14 cellular contexts compared by ENCODE assay signal in the genomic region with DNA sequence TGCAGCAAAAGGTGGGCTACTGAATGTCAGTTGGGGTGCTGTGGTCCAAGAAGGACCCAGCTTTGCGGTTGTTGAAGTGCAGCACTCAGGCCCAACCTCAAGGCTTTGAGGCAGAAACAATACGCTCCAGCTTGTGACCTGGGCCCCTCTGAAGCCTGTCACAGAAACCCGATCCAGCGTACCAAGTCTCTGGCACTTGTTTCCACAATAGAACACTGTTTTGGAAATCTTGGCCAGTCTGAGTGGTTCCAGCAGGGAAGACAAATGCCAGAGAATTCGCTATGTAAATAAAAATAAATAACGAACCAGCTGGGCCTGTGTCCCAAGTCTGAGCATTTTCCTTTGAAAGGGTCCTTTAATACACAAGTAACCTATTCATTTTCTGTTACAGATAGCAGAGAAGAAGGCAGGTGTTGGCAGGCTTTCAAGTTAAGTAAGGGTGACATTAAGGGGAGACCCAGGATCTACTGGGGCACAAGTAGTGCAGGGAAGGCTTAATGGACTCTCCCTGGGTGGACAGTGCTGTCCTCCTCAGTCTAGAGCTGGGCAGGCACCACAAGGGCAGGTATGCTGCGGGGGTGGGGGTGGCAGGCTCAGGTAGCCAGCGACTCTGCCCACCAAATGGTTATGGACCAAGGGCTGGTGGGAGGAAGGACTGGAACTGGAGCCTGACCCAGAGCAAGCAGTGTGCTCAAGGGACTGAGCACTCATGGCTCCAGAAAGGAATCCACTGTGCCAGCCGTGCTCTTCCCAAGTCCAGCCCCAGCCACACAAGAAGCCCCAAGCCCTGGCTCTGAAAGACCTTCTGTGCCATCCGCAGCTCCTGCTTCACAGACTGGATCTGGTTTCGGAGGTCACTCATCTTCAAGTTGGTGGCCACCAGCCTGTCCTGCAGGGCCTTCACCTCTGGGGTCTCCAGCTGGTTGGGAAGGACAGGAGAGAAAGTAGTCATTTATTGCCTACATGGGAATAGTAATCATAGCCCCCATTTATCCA. TPM values are rescaled to one million over a fixed set of nuclear protein-coding genes. Genes with fewer than 3 reads are reported as not detected.
A peak's percentile ranks its signal among the peaks of the same experiment; 100 is the strongest.
DNase-seq lines count a peak whose midpoint lies in the region; ATAC-seq and TF ChIP-seq lines count a peak whose summit lies in the region.
"Had no signal": no experiment of that assay in that cellular context is flagged by ENCODE, and none has a peak within 500 bp of the region (broad histone marks: within the 10 kb centered on the region; RNA-seq: fewer than 3 reads in every experiment).

No MANE protein-coding gene starts in this region.

- no peak overlapping the region for H3K27ac Mint-ChIP-seq in activated CD8-positive, alpha-beta memory T cell treated with anti-CD3 and anti-CD28 coated beads, Interleukin-2, amount 10 ng/mL, durations not matched to agents 7 days and 5 days
- H3K27ac Mint-ChIP-seq: activated B cell treated with CpG ODN at 0.5 μM for 24 hours, GM23338 had no signal

- peak overlapping the region; percentile 66 for H3K27ac ChIP-seq in left ventricle myocardium inferior (replicated peaks)
- H3K27ac ChIP-seq in stomach: peak overlapping the region; percentile 9 to 80 (median 67)
- H3K27ac ChIP-seq: HL-60 had no signal

- H3K4me1 Mint-ChIP-seq in activated CD8-positive, alpha-beta memory T cell treated with anti-CD3 and anti-CD28 coated beads, Interleukin-2, amount 10 ng/mL, durations not matched to agents 7 days and 5 days: peaks cover 14% of the 10 kb centered on the region

- H3K36me3 Mint-ChIP-seq in activated CD8-positive, alpha-beta memory T cell treated with anti-CD3 and anti-CD28 coated beads, Interleukin-2, amount 10 ng/mL, durations not matched to agents 7 days and 5 days: no peaks in the 10 kb centered on the region

- H3K4me1 ChIP-seq in left ventricle myocardium inferior (peaks cover 38% of the 10 kb centered on the region), stomach (peaks cover 17 to 67% (median 45%) of the 10 kb centered on the region in 4 donors)

- no peak for TF ChIP-seq EP300 in stomach (IDR thresholded peaks at IDR 0.05)

- no peaks in the 10 kb centered on the region for H3K27me3 Mint-ChIP-seq in activated CD8-positive, alpha-beta memory T cell treated with anti-CD3 and anti-CD28 coated beads, Interleukin-2, amount 10 ng/mL, durations not matched to agents 7 days and 5 days
- H3K27me3 Mint-ChIP-seq: activated B cell treated with CpG ODN at 0.5 μM for 24 hours had no signal

- no peak for TF ChIP-seq POLR2A in stomach (IDR thresholded peaks at IDR 0.05)

- H3K9me3 ChIP-seq in left ventricle myocardium inferior (replicated peaks) (no peaks in the 10 kb centered on the region), stomach (no peaks in the 10 kb centered on the region)

- H3K36me3 ChIP-seq in left ventricle myocardium inferior: no peaks in the 10 kb centered on the region
- no peaks in the 10 kb centered on the region for H3K36me3 ChIP-seq in stomach

- CTCF ChIA-PET in activated CD8-positive, alpha-beta memory T cell treated with anti-CD3 and anti-CD28 coated beads, Interleukin-2, amount 10 ng/mL, durations not matched to agents 7 days and 5 days (lab: Charles Lee): interaction anchor here (1.0 to 3.6 kb wide), 5 partner anchors 11 to 198 kb away, joined by 3 to 15 read pairs (median 5); no protein-coding TSS in a partner anchor

- no peak overlapping the region for H3K4me3 ChIP-seq in left ventricle myocardium inferior
- no peak overlapping the region for H3K4me3 ChIP-seq in stomach
- H3K4me3 ChIP-seq: GM23338 had no signal

- no peak for ATAC-seq in activated CD8-positive, alpha-beta memory T cell treated with anti-CD3 and anti-CD28 coated beads, Interleukin-2, amount 10 ng/mL, durations not matched to agents 7 days and 5 days
- no peak for ATAC-seq in HG03097 (IDR thresholded peaks at IDR 0.05; ENCODE audit: low FRiP score, unreplicated experiment)
- no peak for ATAC-seq in GM21515 (IDR thresholded peaks at IDR 0.05; ENCODE audit: unreplicated experiment)
- ATAC-seq in left colon: no peak

- peak; percentile 10 for DNase-seq in DMS 273 (lab: John Stamatoyannopoulos, UW; ENCODE audit: unreplicated experiment)
- DNase-seq in DMS 273 treated with DMSO at 0.1 percent for 48 hours (lab: John Stamatoyannopoulos, UW): no peak
- peak; percentile 29 for DNase-seq in activated CD8-positive, alpha-beta memory T cell treated with anti-CD3 and anti-CD28 coated beads, Interleukin-2, amount 10 ng/mL, durations not matched to agents 7 days and 5 days
- DNase-seq in left ventricle myocardium inferior: no peak
- peak; percentile 55 for DNase-seq in stomach
- no peak for DNase-seq in left colon
- DNase-seq: 8988T, activated B cell treated with CpG ODN at 0.5 μM for 24 hours, left cardiac atrium, NCI-H748 treated with DMSO at 0.1 percent for 48 hours had no signal

- H3K27me3 ChIP-seq in left ventricle myocardium inferior (ENCODE audit: low read depth): no peaks in the 10 kb centered on the region
- H3K27me3 ChIP-seq in stomach: no peaks in the 10 kb centered on the region

- no peaks in the 10 kb centered on the region for H3K9me3 Mint-ChIP-seq in activated CD8-positive, alpha-beta memory T cell treated with anti-CD3 and anti-CD28 coated beads, Interleukin-2, amount 10 ng/mL, durations not matched to agents 7 days and 5 days (ENCODE audit: low read depth)
- H3K9me3 Mint-ChIP-seq: activated B cell treated with CpG ODN at 0.5 μM for 24 hours, GM23338 had no signal

- whole genome bisulfite sequencing in stomach, 5 donors: 48 to 61% (median 51%) methylated on average over 9 to 11 of the region's 11 CpGs

- H3K4me3 Mint-ChIP-seq in activated CD8-positive, alpha-beta memory T cell treated with anti-CD3 and anti-CD28 coated beads, Interleukin-2, amount 10 ng/mL, durations not matched to agents 7 days and 5 days: no peak overlapping the region
- H3K4me3 Mint-ChIP-seq: activated B cell treated with CpG ODN at 0.5 μM for 24 hours, GM23338 had no signal

- intact Hi-C loops in left ventricle myocardium inferior (cut with micrococcal nuclease): loop anchor here (10.0 kb wide), 1 partner anchor 92 kb away; the partner anchor contains the start of gene ZBTB47
- intact Hi-C loops in stomach (cut with DNase I; ENCODE audit: low total_unique reads): loop anchor here (10.0 kb wide), 1 partner anchor 92 kb away; the partner anchor contains the start of gene ZBTB47
- intact Hi-C loops in left colon (cut with DNase I, micrococcal nuclease): loop anchor here in 1 of 2 donors (10.0 kb wide), 1 partner anchor 142 kb away; the partner anchor contains the start of gene NKTR

- TF ChIP-seq CTCF in left ventricle myocardium inferior (IDR thresholded peaks at IDR 0.05; ENCODE audit: borderline replicate concordance): no peak
- TF ChIP-seq CTCF in stomach (IDR thresholded peaks at IDR 0.05): no peak

RNA-seq across cellular contexts. Expression of gene CCDC13, which starts 26.3 kb away (rescaled TPM):
- total RNA-seq in activated CD8-positive, alpha-beta memory T cell treated with anti-CD3 and anti-CD28 coated beads, Interleukin-2, amount 10 ng/mL, durations not matched to agents 7 days and 5 days: under 1 TPM; 0.35 to 0.41 TPM
- total RNA-seq in left ventricle myocardium inferior: 0.41 TPM
- total RNA-seq in stomach: 10 to 100 TPM in 2 of 5 donors, 1 to 10 TPM in 1, under 1 TPM in 1, not detected in 1; 0.58 to 31.7 (median 10.0) TPM
- polyA plus RNA-seq in stomach: 1 to 10 TPM in 1 of 3 donors, under 1 TPM in 2; 0.44 to 2.9 (median 0.53) TPM
- 1 to 10 TPM; 2.0 to 2.3 TPM for total RNA-seq in left colon

RNA-seq across cellular contexts. Expression of gene HHATL, which starts 44.2 kb away (rescaled TPM):
- not detected for total RNA-seq in activated CD8-positive, alpha-beta memory T cell treated with anti-CD3 and anti-CD28 coated beads, Interleukin-2, amount 10 ng/mL, durations not matched to agents 7 days and 5 days
- total RNA-seq in left ventricle myocardium inferior (552 TPM), stomach (not detected), left colon (under 1 TPM in 1 of 2 donors, not detected in 1; 0.28 TPM)
- 1 to 10 TPM in 1 of 3 donors, under 1 TPM in 2; 0.81 to 6.9 (median 0.90) TPM for polyA plus RNA-seq in stomach
- total RNA-seq: activated B cell treated with CpG ODN at 0.5 μM for 24 hours, GM23338 had no signal
- polyA plus RNA-seq: GM23338 had no signal

RNA-seq across cellular contexts. Expression of gene HIGD1A, which starts 57.5 kb away (rescaled TPM):
- 10 to 100 TPM; 53.6 to 71.1 TPM for total RNA-seq in activated CD8-positive, alpha-beta memory T cell treated with anti-CD3 and anti-CD28 coated beads, Interleukin-2, amount 10 ng/mL, durations not matched to agents 7 days and 5 days
- total RNA-seq in left ventricle myocardium inferior: 377 TPM
- total RNA-seq in stomach: 100 to 1,000 TPM in 2 of 5 donors, 10 to 100 TPM in 3; 62.0 to 313 (median 98.8) TPM
- 100 to 1,000 TPM; 202 to 413 (median 311) TPM for polyA plus RNA-seq in stomach
- 100 to 1,000 TPM; 376 to 377 TPM for total RNA-seq in left colon

Comparison
In these comparisons a context has a peak if more than half of its experiments do, and no peak if none do; other contexts are left out.
1. DNase-seq: peak in DMS 273 (single experiment), activated CD8-positive, alpha-beta memory T cell treated with anti-CD3 and anti-CD28 coated beads, Interleukin-2, amount 10 ng/mL, durations not matched to agents 7 days and 5 days (single experiment) and stomach (single experiment); none in DMS 273 treated with DMSO at 0.1 percent for 48 hours (single experiment), left ventricle myocardium inferior (single experiment) and left colon (0 of 2).
2. RNA of gene HHATL, which starts 44.2 kb away (total RNA-seq): 552 TPM in left ventricle myocardium inferior (single experiment); 0.28 TPM in left colon, not detected in activated CD8-positive, alpha-beta memory T cell treated with anti-CD3 and anti-CD28 coated beads, Interleukin-2, amount 10 ng/mL, durations not matched to agents 7 days and 5 days and not detected in stomach; every median in the first group is over 100 times any median in the second.